12 cellular contexts compared by ENCODE assay signal in genomic region chr12:46177842-46178608, GRCh38.
A peak's percentile ranks its signal among the peaks of the same experiment; 100 is the strongest.
DNase-seq lines count a peak whose midpoint lies in the region; ATAC-seq, FAIRE-seq and TF ChIP-seq lines count a peak whose summit lies in the region.
"Had no signal": no experiment of that assay in that cellular context is flagged by ENCODE, and none has a peak within 500 bp of the region (broad histone marks: within the 10 kb centered on the region; RNA-seq: fewer than 3 reads in every experiment).

No MANE protein-coding gene starts in this region.

- DNase-seq in CD8-positive, alpha-beta T cell: no peak
- DNase-seq in GM12892 (ENCODE audit: insufficient read length) (no peak), T-helper 17 cell (no peak), lung microvascular endothelial cell (ENCODE audit: low read depth in 2 of 2) (peak; percentile 37 to 79), SKM-1 (lab: John Stamatoyannopoulos, UW; ENCODE audit: unreplicated experiment) (no peak), ecto neural progenitor cell (ENCODE audit: low spot score) (no peak), esophagus squamous epithelium (lab: John Stamatoyannopoulos, UW) (no peak), NCI-H2227 treated with DMSO at 0.1 percent for 48 hours (lab: John Stamatoyannopoulos, UW) (no peak)
- DNase-seq: foreskin keratinocyte, NCI-H1694 treated with DMSO at 0.1 percent for 48 hours, NCI-H748 treated with DMSO at 0.1 percent for 48 hours, small intestine had no signal

- H3K36me3 ChIP-seq in CD8-positive, alpha-beta T cell (ENCODE audit: insufficient read depth, low read length): no peaks in the 10 kb centered on the region
- no peaks in the 10 kb centered on the region for H3K36me3 ChIP-seq in esophagus squamous epithelium

- no peak for TF ChIP-seq CTCF in CD8-positive, alpha-beta T cell (IDR thresholded peaks at IDR 0.05)
- no peak for TF ChIP-seq CTCF in esophagus squamous epithelium (IDR thresholded peaks at IDR 0.05)

- H3K27me3 Mint-ChIP-seq in CD8-positive, alpha-beta T cell (ENCODE audit: low read depth): no peaks in the 10 kb centered on the region
- H3K27me3 Mint-ChIP-seq in T-helper 17 cell: no peaks in the 10 kb centered on the region

- H3K27ac ChIP-seq in CD8-positive, alpha-beta T cell (ENCODE audit: low read depth, low read length): no peak overlapping the region
- no peak overlapping the region for H3K27ac ChIP-seq in esophagus squamous epithelium
- H3K27ac ChIP-seq: foreskin keratinocyte had no signal

- peak overlapping the region; percentile 1 for H3K4me3 ChIP-seq in CD8-positive, alpha-beta T cell (ENCODE audit: low read depth, low read length)
- no peak overlapping the region for H3K4me3 ChIP-seq in esophagus squamous epithelium

- no peaks in the 10 kb centered on the region for H3K27me3 ChIP-seq in CD8-positive, alpha-beta T cell (ENCODE audit: insufficient read depth, low read length)
- no peaks in the 10 kb centered on the region for H3K27me3 ChIP-seq in esophagus squamous epithelium
- H3K27me3 ChIP-seq: foreskin keratinocyte had no signal

- TF ChIP-seq POLR2A in GM12892 (IDR thresholded peaks at IDR 0.05; ENCODE audit: low read depth, low read length): no peak
- TF ChIP-seq POLR2A in esophagus squamous epithelium (IDR thresholded peaks at IDR 0.05): no peak

- peak; percentile 78 for FAIRE-seq in GM12892 (lab: Jason Lieb, UNC)
- FAIRE-seq: small intestine had no signal

- peak overlapping the region; percentile 85 for H3K27ac Mint-ChIP-seq in CD8-positive, alpha-beta T cell
- peak overlapping the region; percentile 97 for H3K27ac Mint-ChIP-seq in T-helper 17 cell

- H3K36me3 Mint-ChIP-seq in CD8-positive, alpha-beta T cell: peaks cover 15% of the 10 kb centered on the region
- H3K36me3 Mint-ChIP-seq in T-helper 17 cell (ENCODE audit: low read depth): no peaks in the 10 kb centered on the region

- CTCF ChIA-PET in CD8-positive, alpha-beta T cell (lab: Charles Lee): interaction anchor here (0.6 kb wide), 1 partner anchor 125 kb away, joined by 3 read pairs; no protein-coding TSS in a partner anchor

- intact Hi-C loops in CD8-positive, alpha-beta T cell (cut with DNase I, micrococcal nuclease): no loop called here
- intact Hi-C loops in esophagus squamous epithelium (cut with DNase I): no loop called here

- no peaks in the 10 kb centered on the region for H3K9me3 Mint-ChIP-seq in CD8-positive, alpha-beta T cell

- H3K4me1 ChIP-seq in CD8-positive, alpha-beta T cell (ENCODE audit: insufficient read depth, low read length): peaks cover 34% of the 10 kb centered on the region
- no peaks in the 10 kb centered on the region for H3K4me1 ChIP-seq in esophagus squamous epithelium
- H3K4me1 ChIP-seq: foreskin keratinocyte had no signal

- no peaks in the 10 kb centered on the region for H3K9me3 ChIP-seq in CD8-positive, alpha-beta T cell (ENCODE audit: low read length)
- H3K9me3 ChIP-seq in T-helper 17 cell (ENCODE audit: control insufficient read depth, low read length, poor library complexity, severe bottlenecking) (no peaks in the 10 kb centered on the region), esophagus squamous epithelium (no peaks in the 10 kb centered on the region)

- H3K4me1 Mint-ChIP-seq in CD8-positive, alpha-beta T cell (ENCODE audit: low read depth): peaks cover 53% of the 10 kb centered on the region
- H3K4me1 Mint-ChIP-seq in T-helper 17 cell: peaks cover 34% of the 10 kb centered on the region

- 43 to 57% methylated on average over 5 of the region's 5 CpGs for WGBS in esophagus squamous epithelium, 2 donors

- POLR2A ChIA-PET in CD8-positive, alpha-beta T cell (lab: Charles Lee): interaction anchor here (0.5 to 2.3 kb wide), 2 partner anchors 91 to 1906 kb away, joined by 4 to 9 read pairs; partner anchors contain the start of gene SLC38A1

- peak; percentile 73 for ATAC-seq in CD8-positive, alpha-beta T cell
- peak; percentile 86 for ATAC-seq in T-helper 17 cell
- ATAC-seq: foreskin keratinocyte had no signal

- H3K4me3 Mint-ChIP-seq in CD8-positive, alpha-beta T cell: peak overlapping the region; percentile 57
- H3K4me3 Mint-ChIP-seq in T-helper 17 cell: peak overlapping the region; percentile 80

Comparison
In these comparisons a context has a peak if more than half of its experiments do, and no peak if none do; other contexts are left out.
1. DNase-seq: peak in lung microvascular endothelial cell (2 of 2); none in CD8-positive, alpha-beta T cell (0 of 7), GM12892 (single experiment), T-helper 17 cell (0 of 3), SKM-1 (single experiment), ecto neural progenitor cell (single experiment), esophagus squamous epithelium (single experiment) and NCI-H2227 treated with DMSO at 0.1 percent for 48 hours (single experiment).